25 cellular contexts compared by ENCODE assay signal in the genomic region with DNA sequence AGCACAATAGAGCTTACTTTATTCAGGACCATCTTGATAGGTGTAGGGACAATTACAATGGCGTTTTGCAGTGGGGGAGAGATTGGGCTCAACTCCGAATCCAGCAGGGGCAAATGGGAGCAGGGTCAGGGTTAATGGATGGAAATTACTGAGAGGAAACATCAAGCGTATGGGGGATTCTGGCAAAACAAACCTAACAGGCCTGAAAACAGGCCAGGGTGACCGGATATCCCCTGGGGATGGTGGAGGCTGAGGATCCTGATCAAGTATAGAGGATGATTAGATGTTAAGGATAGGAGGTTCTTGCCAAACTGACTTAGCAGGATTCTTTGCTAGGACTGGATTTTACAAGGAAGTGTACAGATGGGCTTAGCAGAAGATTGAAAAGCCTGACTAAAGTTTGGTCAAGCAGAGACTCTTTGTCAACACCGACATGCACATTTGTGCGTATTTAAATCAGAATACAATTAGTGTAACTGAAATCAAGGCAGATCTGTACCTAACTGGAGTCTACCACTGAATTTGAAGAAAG. TPM values are rescaled to one million over a fixed set of nuclear protein-coding genes. Genes with fewer than 3 reads are reported as not detected.
"Had no signal": no experiment of that assay in that cellular context is flagged by ENCODE, and none has a peak within 500 bp of the region (broad histone marks: within the 10 kb centered on the region; RNA-seq: fewer than 3 reads in every experiment).

No MANE protein-coding gene starts in this region.

- H3K27ac Mint-ChIP-seq: activated CD8-positive, alpha-beta T cell treated with anti-CD3 and anti-CD28 coated beads for 36 hours; activated naive CD4-positive, alpha-beta T cell treated with anti-CD3 and anti-CD28 coated beads, Interleukin-2, amount 10 ng/mL, durations not matched to agents 7 days and 5 days; activated naive CD8-positive, alpha-beta T cell treated with anti-CD3 and anti-CD28 coated beads for 36 hours; activated T-helper 2 cell treated with anti-CD3 and anti-CD28 coated beads, Interferon-gamma antibody, Interleukin-2, Interleukin-4, amounts not matched to agents 10 μg/mL and 5 μg/mL and 100 μg/mL, durations not matched to agents 14 hours and 24 hours and 36 hours; T-cell had no signal

- DNase-seq: activated CD4-positive, alpha-beta T cell treated with anti-CD3 and anti-CD28 coated beads for 4 hours; activated CD8-positive, alpha-beta memory T cell treated with anti-CD3 and anti-CD28 coated beads, Interleukin-2, amount 50 U/mL, for 4 hours; activated CD8-positive, alpha-beta T cell treated with anti-CD3 and anti-CD28 coated beads for 36 hours; activated gamma-delta T cell treated with Interleukin-2 at 50 U/mL for 16 hours; activated naive CD4-positive, alpha-beta T cell treated with anti-CD3 and anti-CD28 coated beads, Interleukin-2, amount 10 ng/mL, durations not matched to agents 7 days and 5 days; activated naive CD8-positive, alpha-beta T cell treated with anti-CD3 and anti-CD28 coated beads for 36 hours; activated T-cell treated with anti-CD3 and anti-CD28 coated beads, Interleukin-2, amount 50 U/mL, for 72 hours; anterior cingulate cortex; cerebellar nuclear complex; Karpas-422; NCI-H1417; NCI-H1930; NCI-H2171; NCI-H2227 treated with DMSO at 0.1 percent for 48 hours; NCI-H526; SHP77 treated with DMSO at 0.1 percent for 48 hours; T-cell; T-helper 2 cell had no signal

- H3K36me3 Mint-ChIP-seq: activated naive CD4-positive, alpha-beta T cell treated with anti-CD3 and anti-CD28 coated beads, Interleukin-2, amount 10 ng/mL, durations not matched to agents 7 days and 5 days; T-cell had no signal

- H3K4me3 Mint-ChIP-seq: activated CD8-positive, alpha-beta T cell treated with anti-CD3 and anti-CD28 coated beads for 36 hours; activated naive CD4-positive, alpha-beta T cell treated with anti-CD3 and anti-CD28 coated beads, Interleukin-2, amount 10 ng/mL, durations not matched to agents 7 days and 5 days; activated naive CD8-positive, alpha-beta T cell treated with anti-CD3 and anti-CD28 coated beads for 36 hours; activated T-cell treated with anti-CD3 and anti-CD28 coated beads, Interleukin-2, amount 50 U/mL, for 72 hours; T-cell had no signal

- H3K4me3 ChIP-seq: K562, SK-N-MC had no signal

- H3K27ac ChIP-seq: SK-N-MC had no signal

- H3K4me1 Mint-ChIP-seq: activated naive CD4-positive, alpha-beta T cell treated with anti-CD3 and anti-CD28 coated beads, Interleukin-2, amount 10 ng/mL, durations not matched to agents 7 days and 5 days; activated naive CD8-positive, alpha-beta T cell treated with anti-CD3 and anti-CD28 coated beads for 36 hours; T-cell had no signal

RNA-seq across cellular contexts. Expression of a gene that starts 54.5 kb away (rescaled TPM):
- total RNA-seq: activated CD8-positive, alpha-beta T cell treated with anti-CD3 and anti-CD28 coated beads for 36 hours; activated naive CD8-positive, alpha-beta T cell treated with anti-CD3 and anti-CD28 coated beads for 36 hours; activated T-cell treated with anti-CD3 and anti-CD28 coated beads, Interleukin-2, amount 50 U/mL, for 72 hours; activated T-helper 2 cell treated with anti-CD3 and anti-CD28 coated beads, Interferon-gamma antibody, Interleukin-2, Interleukin-4, amounts not matched to agents 10 μg/mL and 5 μg/mL and 100 μg/mL, durations not matched to agents 14 hours and 24 hours and 36 hours; cardiac septum; K562; NCI-H460; PC-3; T-cell had no signal
- polyA plus RNA-seq: adipose tissue, K562 had no signal
